11 cellular contexts compared by ENCODE assay signal in genomic region chr19:34350161-34350561, GRCh38. TPM values are rescaled to one million over a fixed set of nuclear protein-coding genes. Genes with fewer than 3 reads are reported as not detected.
A peak's percentile ranks its signal among the peaks of the same experiment; 100 is the strongest.
DNase-seq lines count a peak whose midpoint lies in the region; ATAC-seq and TF ChIP-seq lines count a peak whose summit lies in the region.
"Had no signal": no experiment of that assay in that cellular context is flagged by ENCODE, and none has a peak within 500 bp of the region (broad histone marks: within the 10 kb centered on the region; RNA-seq: fewer than 3 reads in every experiment).

No MANE protein-coding gene starts in this region.

- peaks cover 60% of the 10 kb centered on the region for H3K36me3 ChIP-seq in right atrium auricular region

- no peak overlapping the region for H3K27ac ChIP-seq in right atrium auricular region

- H3K27me3 ChIP-seq in right atrium auricular region: no peaks in the 10 kb centered on the region

- H3K4me3 ChIP-seq in right atrium auricular region: no peak overlapping the region

- no peaks in the 10 kb centered on the region for H3K9me3 ChIP-seq in right atrium auricular region

- ATAC-seq in GM21786 (IDR thresholded peaks at IDR 0.05; ENCODE audit: unreplicated experiment) (no peak), GM19455 (IDR thresholded peaks at IDR 0.05; ENCODE audit: unreplicated experiment) (no peak)
- ATAC-seq: left lobe of liver had no signal

- DNase-seq in EH (ENCODE audit: low read depth): peak; percentile 42
- DNase-seq in activated CD4-positive, alpha-beta T cell treated with anti-CD3 and anti-CD28 coated beads for 4 hours: peak; percentile 64 to 70
- DNase-seq in activated naive CD8-positive, alpha-beta T cell treated with anti-CD3 and anti-CD28 coated beads, Interleukin-2, amount 50 U/mL, for 16 hours (ENCODE audit: low read depth, low spot score): peak; percentile 38
- peak; percentile 28 to 74 for DNase-seq in stimulated activated CD4-positive, alpha-beta T cell treated with anti-CD3 and anti-CD28 coated beads, Interleukin-4, amount 100 ng/mL, for 4 hours
- no peak for DNase-seq in right atrium auricular region (ENCODE audit: low spot score)
- DNase-seq in DMS53 (lab: John Stamatoyannopoulos, UW): no peak
- DNase-seq: Calu3, NCI-H2029 had no signal

- no peaks in the 10 kb centered on the region for H3K4me1 ChIP-seq in right atrium auricular region

- no peak for TF ChIP-seq CTCF in right atrium auricular region (IDR thresholded peaks at IDR 0.05)

RNA-seq across cellular contexts. Expression of gene GPI, which starts 14.8 kb away (rescaled TPM):
- total RNA-seq in right atrium auricular region: 100 to 1,000 TPM; 340 to 413 TPM

RNA-seq across cellular contexts. Expression of gene PDCD2L, which starts 54.0 kb away (rescaled TPM):
- 10 to 100 TPM in 1 of 2 donors, 1 to 10 TPM in 1; 9.5 to 14.0 TPM for total RNA-seq in right atrium auricular region

Comparison
In these comparisons a context has a peak if more than half of its experiments do, and no peak if none do; other contexts are left out.
1. DNase-seq: peak in EH (single experiment), activated CD4-positive, alpha-beta T cell treated with anti-CD3 and anti-CD28 coated beads for 4 hours (2 of 2), activated naive CD8-positive, alpha-beta T cell treated with anti-CD3 and anti-CD28 coated beads, Interleukin-2, amount 50 U/mL, for 16 hours (single experiment) and stimulated activated CD4-positive, alpha-beta T cell treated with anti-CD3 and anti-CD28 coated beads, Interleukin-4, amount 100 ng/mL, for 4 hours (2 of 2); none in right atrium auricular region (single experiment) and DMS53 (single experiment).